ENCODE assay signal across 16 cellular contexts in genomic region chr3:88385090-88385489, GRCh38.
DNase-seq lines count a peak whose midpoint lies in the region; ATAC-seq and FAIRE-seq lines count a peak whose summit lies in the region.
"Had no signal": no experiment of that assay in that cellular context is flagged by ENCODE, and none has a peak within 500 bp of the region (broad histone marks: within the 10 kb centered on the region; RNA-seq: fewer than 3 reads in every experiment).

No MANE protein-coding gene starts in this region.

- peaks cover 7% of the 10 kb centered on the region for H3K4me1 Mint-ChIP-seq in activated T-helper 17 cell treated with anti-CD3 and anti-CD28 coated beads, Interleukin-2, amount 50 U/mL, for 72 hours
- H3K4me1 Mint-ChIP-seq: CD8-positive, alpha-beta memory T cell had no signal

- no peaks in the 10 kb centered on the region for H3K36me3 Mint-ChIP-seq in activated T-helper 17 cell treated with anti-CD3 and anti-CD28 coated beads, Interleukin-2, amount 50 U/mL, for 72 hours (ENCODE audit: low read depth)
- H3K36me3 Mint-ChIP-seq: CD8-positive, alpha-beta memory T cell; T-cell had no signal

- H3K4me3 Mint-ChIP-seq in activated T-helper 17 cell treated with anti-CD3 and anti-CD28 coated beads, Interleukin-2, amount 50 U/mL, for 72 hours, result no peak overlapping the region
- H3K4me3 Mint-ChIP-seq: CD8-positive, alpha-beta memory T cell; T-cell had no signal

- intact Hi-C loops in left colon (cut with DNase I, micrococcal nuclease), result no loop called here

- H3K27ac Mint-ChIP-seq in activated T-helper 17 cell treated with anti-CD3 and anti-CD28 coated beads, Interleukin-2, amount 50 U/mL, for 72 hours, result no peak overlapping the region
- H3K27ac Mint-ChIP-seq: CD8-positive, alpha-beta memory T cell; T-cell had no signal

- H3K9me3 Mint-ChIP-seq in activated T-helper 17 cell treated with anti-CD3 and anti-CD28 coated beads, Interleukin-2, amount 50 U/mL, for 72 hours, result peaks cover 8% of the 10 kb centered on the region

- DNase-seq in kidney glomerular epithelial cell (lab: John Stamatoyannopoulos, UW), result no peak
- no peak for DNase-seq in HTR-8/SVneo (ENCODE audit: insufficient read length, low spot score)
- DNase-seq in left colon, result no peak
- DNase-seq: CD8-positive, alpha-beta memory T cell; cerebellar nuclear complex; hypothalamus; left cardiac atrium; NCI-H1092 treated with DMSO at 0.1 percent for 48 hours; sigmoid colon; stimulated activated CD4-positive, alpha-beta T cell treated with anti-CD3 and anti-CD28 coated beads, Interleukin-2, amount 100 ng/mL, for 24 hours; T-cell had no signal

- H3K27me3 Mint-ChIP-seq in activated T-helper 17 cell treated with anti-CD3 and anti-CD28 coated beads, Interleukin-2, amount 50 U/mL, for 72 hours, result no peaks in the 10 kb centered on the region
- H3K27me3 Mint-ChIP-seq: CD8-positive, alpha-beta memory T cell; T-cell had no signal

- FAIRE-seq in HTR-8/SVneo (lab: Jason Lieb, UNC), result no peak

- peak; percentile 85 for ATAC-seq in GM18502 (IDR thresholded peaks at IDR 0.05; ENCODE audit: poor library complexity, unreplicated experiment)
- peak; percentile 82 for ATAC-seq in GM19467 (IDR thresholded peaks at IDR 0.05; ENCODE audit: unreplicated experiment)
- peak; percentile 45 for ATAC-seq in HG03378 (IDR thresholded peaks at IDR 0.05; ENCODE audit: unreplicated experiment)
- peak; percentile 50 for ATAC-seq in activated T-helper 17 cell treated with anti-CD3 and anti-CD28 coated beads, Interleukin-2, amount 50 U/mL, for 72 hours (replicated peaks)
- ATAC-seq in HG03354 (IDR thresholded peaks at IDR 0.05; ENCODE audit: poor library complexity, severe bottlenecking, unreplicated experiment), result no peak
- no peak for ATAC-seq in left colon
- ATAC-seq: left cardiac atrium, T-cell had no signal

Comparison
In these comparisons a context has a peak if more than half of its experiments do, and no peak if none do; other contexts are left out.
1. ATAC-seq: peak in GM18502 (single experiment), GM19467 (single experiment), HG03378 (single experiment) and activated T-helper 17 cell treated with anti-CD3 and anti-CD28 coated beads, Interleukin-2, amount 50 U/mL, for 72 hours (single experiment); none in HG03354 (single experiment) and left colon (single experiment).